In the genomic region with DNA sequence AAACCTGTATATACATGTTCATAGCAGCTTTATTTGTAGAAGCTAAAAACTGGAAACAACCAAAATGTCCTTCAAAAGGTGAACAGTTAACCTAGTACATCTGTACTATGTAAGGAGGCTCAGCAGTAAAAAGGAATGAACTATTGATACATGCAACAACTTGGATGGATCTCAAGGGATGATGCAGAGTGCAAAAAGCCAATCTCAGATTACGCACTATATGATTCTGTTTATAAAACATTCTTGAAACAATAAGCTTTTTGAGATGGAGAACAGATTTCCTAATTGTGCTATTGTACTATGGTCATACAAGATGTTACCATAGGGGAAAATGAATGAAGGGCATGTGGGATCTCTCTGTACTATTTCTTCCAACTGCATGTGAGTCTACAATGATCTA, we compare ENCODE assay signal across 25 cellular contexts.
"Had no signal": no experiment of that assay in that cellular context is flagged by ENCODE, and none has a peak within 500 bp of the region (broad histone marks: within the 10 kb centered on the region; RNA-seq: fewer than 3 reads in every experiment).

No MANE protein-coding gene starts in this region.

- ATAC-seq: natural killer cell; right lobe of liver; stimulated activated naive B cell treated with anti-CD40 and anti-IgM and Interleukin-4, amounts not matched to agents 10 μg/mL and 1 μg/mL and 100 μg/mL, for 72 hours; stimulated activated naive CD8-positive, alpha-beta T cell treated with anti-CD3 and anti-CD28 coated beads, Interleukin-15, Interleukin-2, amounts not matched to agents 100 U/mL and 50 U/mL, for 24 hours had no signal

- H3K36me3 ChIP-seq: left ventricle myocardium inferior, neural progenitor cell, neutrophil, right atrium auricular region, right lobe of liver, thyroid gland, transverse colon, upper lobe of left lung had no signal

- H3K4me2 ChIP-seq: hepatocyte, neural progenitor cell, smooth muscle cell had no signal

- H2AFZ ChIP-seq: hepatocyte, neural progenitor cell, parathyroid adenoma had no signal

- H3K27ac ChIP-seq: hepatocyte, left ventricle myocardium inferior, neural progenitor cell, neutrophil, parathyroid adenoma, right atrium auricular region, right lobe of liver, stomach, testis, thyroid gland, transverse colon, upper lobe of left lung had no signal

- H3K4me1 ChIP-seq: neural progenitor cell, parathyroid adenoma, right atrium auricular region, right lobe of liver, stomach, testis, thyroid gland, transverse colon, upper lobe of left lung had no signal

- FAIRE-seq: urothelium cell line had no signal

- DNase-seq: islet precursor cell; left ventricle myocardium inferior; mesendoderm; naive B cell; natural killer cell; nephron progenitor cell; occipital lobe; right lobe of liver; stimulated activated CD4-positive, alpha-beta T cell treated with anti-CD3 and anti-CD28 coated beads, Interleukin-1b, Interleukin-23, amount 100 ng/mL, for 48 hours; stimulated activated CD4-positive, alpha-beta T cell treated with anti-CD3 and anti-CD28 coated beads, Interleukin-2, amount 100 ng/mL, for 48 hours; stimulated activated naive B cell treated with anti-CD40 and anti-IgM and Interleukin-4, amounts not matched to agents 10 μg/mL and 1 μg/mL and 100 μg/mL, for 72 hours; stimulated activated naive CD8-positive, alpha-beta T cell treated with anti-CD3 and anti-CD28 coated beads, Interleukin-15, Interleukin-2, amounts not matched to agents 100 U/mL and 50 U/mL, for 24 hours; stomach; testis; thyroid gland; transverse colon; upper lobe of left lung had no signal

- H3K9me3 ChIP-seq: left ventricle myocardium inferior, neutrophil, right atrium auricular region, right lobe of liver, stomach, testis, thyroid gland, transverse colon had no signal

- H3K9ac ChIP-seq: neural progenitor cell, parathyroid adenoma had no signal

- H3K4me3 ChIP-seq: hepatocyte, left ventricle myocardium inferior, lung, neural progenitor cell, right atrium auricular region, right lobe of liver, smooth muscle cell, stomach, testis, thyroid gland, transverse colon, upper lobe of left lung had no signal

- H3K27me3 ChIP-seq: hepatocyte, neural progenitor cell, neutrophil, right atrium auricular region, right lobe of liver, stomach, testis, thyroid gland, transverse colon, upper lobe of left lung had no signal
